ENCODE assay signal across 12 cellular contexts in the genomic region with DNA sequence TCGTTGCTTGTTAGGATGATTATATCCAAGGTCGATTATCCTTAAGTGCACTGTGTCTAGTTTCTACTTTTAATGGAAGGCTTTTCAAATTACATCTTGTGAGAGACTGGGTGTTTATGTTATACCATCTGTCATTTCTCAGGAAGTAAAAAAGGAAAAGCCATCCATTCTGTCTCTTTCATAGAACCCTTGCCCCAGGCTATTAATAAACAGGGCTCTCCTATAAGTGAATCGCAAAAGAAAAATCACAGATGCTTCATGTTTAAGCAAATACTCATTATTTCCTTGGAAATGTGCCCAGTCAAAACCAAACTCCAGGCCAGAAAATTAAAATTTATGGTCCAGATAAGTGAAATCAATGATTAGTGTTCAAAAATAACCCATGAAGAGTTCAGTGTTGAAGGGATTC. TPM values are rescaled to one million over a fixed set of nuclear protein-coding genes. Genes with fewer than 3 reads are reported as not detected.
DNase-seq lines count a peak whose midpoint lies in the region; ATAC-seq, FAIRE-seq and TF ChIP-seq lines count a peak whose summit lies in the region.
"Had no signal": no experiment of that assay in that cellular context is flagged by ENCODE, and none has a peak within 500 bp of the region (broad histone marks: within the 10 kb centered on the region; RNA-seq: fewer than 3 reads in every experiment).

No MANE protein-coding gene starts in this region.

- DNase-seq in DMS153 (lab: John Stamatoyannopoulos, UW): peak; percentile 13
- peak; percentile 92 for DNase-seq in NCI-H1436 (lab: John Stamatoyannopoulos, UW)
- peak; percentile 74 for DNase-seq in SK-MEL-5 (ENCODE audit: low read depth, low spot score)
- peak; percentile 25 for DNase-seq in keratinocyte (ENCODE audit: low read depth, low spot score)
- DNase-seq in cortex of kidney (lab: John Stamatoyannopoulos, UW): no peak
- no peak for DNase-seq in MG63
- DNase-seq: dorsolateral prefrontal cortex, GOT3, upper lobe of left lung had no signal

- no peak overlapping the region for H3K4me3 ChIP-seq in keratinocyte (ENCODE audit: control insufficient read depth in 2 of 3, extremely low read depth in 1 of 3, insufficient read depth in 2 of 3, low read depth in 1 of 3, low read length in 3 of 3)
- H3K4me3 ChIP-seq in MG63: no peak overlapping the region
- H3K4me3 ChIP-seq: dorsolateral prefrontal cortex, upper lobe of left lung had no signal

- FAIRE-seq in keratinocyte (lab: Jason Lieb, UNC): no peak

- no peak for TF ChIP-seq CTCF in keratinocyte (optimal IDR thresholded peaks at IDR 0.05 in 1 of 3, IDR thresholded peaks at IDR 0.05 in 1 of 3, conservative IDR thresholded peaks at IDR 0.05 in 1 of 3; ENCODE audit: extremely low read depth in 1 of 3, insufficient read depth in 2 of 3, low read length in 3 of 3)

- dilution Hi-C loops in keratinocyte (cut with MboI; ENCODE audit: extremely low pct_ligation_motif_present, low sequenced_read_pairs): no loop called here

- H3K9me1 ChIP-seq in keratinocyte (ENCODE audit: control insufficient read depth, extremely low read depth, insufficient read depth, low read length): no peaks in the 10 kb centered on the region

- no peak overlapping the region for H3K9ac ChIP-seq in keratinocyte (ENCODE audit: control insufficient read depth, extremely low read depth, insufficient read depth, low read length)

- in situ Hi-C loops in SK-MEL-5 (cut with HindIII; ENCODE audit: low pct_unique_long_range_greater_than_20kb, low sequenced_read_pairs): no loop called here

- ATAC-seq in HG03442 (IDR thresholded peaks at IDR 0.05; ENCODE audit: unreplicated experiment) (no peak), GM19324 (IDR thresholded peaks at IDR 0.05; ENCODE audit: low FRiP score, unreplicated experiment) (no peak)

- no peak overlapping the region for H2AFZ ChIP-seq in keratinocyte (ENCODE audit: control insufficient read depth, low read length)

- H3K4me2 ChIP-seq in keratinocyte (ENCODE audit: control insufficient read depth, extremely low read depth, insufficient read depth, low read depth, low read length): no peak overlapping the region

- H3K9me3 ChIP-seq in keratinocyte (ENCODE audit: control insufficient read depth, low read depth, low read length) (no peaks in the 10 kb centered on the region), MG63 (no peaks in the 10 kb centered on the region)
- H3K9me3 ChIP-seq: neutrophil, upper lobe of left lung had no signal

- no peaks in the 10 kb centered on the region for H4K20me1 ChIP-seq in keratinocyte (ENCODE audit: control insufficient read depth, extremely low read depth, insufficient read depth, low read length)

- no peaks in the 10 kb centered on the region for H3K27me3 ChIP-seq in keratinocyte (ENCODE audit: control insufficient read depth, extremely low read depth, insufficient read depth, low read length)
- no peaks in the 10 kb centered on the region for H3K27me3 ChIP-seq in MG63
- H3K27me3 ChIP-seq: dorsolateral prefrontal cortex, neutrophil, upper lobe of left lung had no signal

- H3K79me2 ChIP-seq in keratinocyte (ENCODE audit: control insufficient read depth, insufficient read depth, low read length): no peaks in the 10 kb centered on the region

- H3K27ac ChIP-seq in keratinocyte (ENCODE audit: control insufficient read depth, insufficient read depth, low read length): no peak overlapping the region
- H3K27ac ChIP-seq: neutrophil, upper lobe of left lung had no signal

- H3K4me1 ChIP-seq in keratinocyte (ENCODE audit: control insufficient read depth, extremely low read depth, insufficient read depth, low read length): peaks cover 14% of the 10 kb centered on the region
- H3K4me1 ChIP-seq: upper lobe of left lung had no signal

- H3K36me3 ChIP-seq in keratinocyte (ENCODE audit: control insufficient read depth in 2 of 2, extremely low read depth in 1 of 2, insufficient read depth in 2 of 2, low read length in 2 of 2): no peaks in the 10 kb centered on the region
- no peaks in the 10 kb centered on the region for H3K36me3 ChIP-seq in MG63
- H3K36me3 ChIP-seq: neutrophil, upper lobe of left lung had no signal

RNA-seq across cellular contexts. Expression of a gene that starts 58.1 kb away (rescaled TPM):
- total RNA-seq in SK-MEL-5 (2014; rRNA removed; shearing (Covaris generic)): 53.5 and 53.7 TPM in 2 replicates
- polyA plus RNA-seq in SK-MEL-5 (2015; cell fraction: cytosol; rRNA removed): 22.9 and 40.1 TPM in 2 replicates
- polyA plus RNA-seq in SK-MEL-5 (2015; cell fraction: nucleus; rRNA removed): 73.3 and 83.0 TPM in 2 replicates
- polyA plus RNA-seq in keratinocyte: 45.3 to 86.4 TPM (median 60.1 TPM) in 3 replicates
- 13.3 TPM for polyA plus RNA-seq in keratinocyte (2011; ENCODE audit: low read depth)
- 28.3 and 50.0 TPM in 2 replicates for polyA plus RNA-seq in keratinocyte (2011; cell fraction: cytosol; rRNA removed)
- polyA plus RNA-seq in keratinocyte (2011; cell fraction: nucleus; rRNA removed): 64.2 and 94.2 TPM in 2 replicates
- 25.0 and 51.5 TPM in 2 replicates for polyA plus RNA-seq in keratinocyte (2012; ENCODE audit: low replicate concordance)
- polyA minus RNA-seq in keratinocyte: 30.2 to 59.1 TPM (median 34.4 TPM) in 3 replicates
- 51.8 TPM for polyA minus RNA-seq in keratinocyte (2011; cell fraction: cytosol; rRNA and poly(A)+ RNA removed)
- 39.8 and 57.6 TPM in 2 replicates for polyA minus RNA-seq in keratinocyte (2011; cell fraction: nucleus; rRNA and poly(A)+ RNA removed)
- 9.8 and 13.5 TPM in 2 replicates for total RNA-seq in MG63 (2014; rRNA removed; shearing (Covaris generic); ENCODE audit: low replicate concordance)

Comparison
In these comparisons a context has a peak if more than half of its experiments do, and no peak if none do; other contexts are left out.
1. DNase-seq: peak in DMS153 (single experiment), NCI-H1436 (single experiment), SK-MEL-5 (single experiment) and keratinocyte (single experiment); none in cortex of kidney (single experiment) and MG63 (single experiment).